In genomic region chr3:99741588-99741987, GRCh38 we compare ENCODE assay signal across 20 cellular contexts.
DNase-seq lines count a peak whose midpoint lies in the region; ATAC-seq and TF ChIP-seq lines count a peak whose summit lies in the region.
"Had no signal": no experiment of that assay in that cellular context is flagged by ENCODE, and none has a peak within 500 bp of the region (broad histone marks: within the 10 kb centered on the region; RNA-seq: fewer than 3 reads in every experiment).

No MANE protein-coding gene starts in this region.

- ATAC-seq in sciatic nerve = peak; percentile 93
- ATAC-seq in GM18498 (IDR thresholded peaks at IDR 0.05; ENCODE audit: unreplicated experiment) = no peak
- ATAC-seq: A549, Panc1 had no signal

- peak; percentile 19 for DNase-seq in LHCN-M2 (ENCODE audit: low read depth)
- DNase-seq in chondrocyte (ENCODE audit: low spot score) = no peak
- peak; percentile 13 for DNase-seq in midbrain (lab: John Stamatoyannopoulos, UW)
- DNase-seq in sciatic nerve (ENCODE audit: low spot score) = no peak
- DNase-seq in activated naive CD8-positive, alpha-beta T cell treated with anti-CD3 and anti-CD28 coated beads for 36 hours = no peak
- no peak for DNase-seq in AML-193 (lab: John Stamatoyannopoulos, UW)
- DNase-seq: CD4-positive, alpha-beta memory T cell; COR-L47; DMS53; GM23248; H9; HFFc6; KBM-7; MM.1S; NCI-H2029; NCI-H526 treated with DMSO at 0.1 percent for 48 hours; SIG-M5 had no signal

- peaks cover 4% of the 10 kb centered on the region for H3K9me3 Mint-ChIP-seq in chondrocyte (ENCODE audit: low read depth)
- H3K9me3 Mint-ChIP-seq in activated naive CD8-positive, alpha-beta T cell treated with anti-CD3 and anti-CD28 coated beads for 36 hours = peaks cover 1% of the 10 kb centered on the region

- H3K36me3 Mint-ChIP-seq in chondrocyte (ENCODE audit: low read depth) = peaks cover 32% of the 10 kb centered on the region
- no peaks in the 10 kb centered on the region for H3K36me3 Mint-ChIP-seq in activated naive CD8-positive, alpha-beta T cell treated with anti-CD3 and anti-CD28 coated beads for 36 hours
- H3K36me3 Mint-ChIP-seq: CD4-positive, alpha-beta memory T cell had no signal

- H3K27me3 Mint-ChIP-seq in chondrocyte (ENCODE audit: low read depth) = no peaks in the 10 kb centered on the region
- peaks cover 13% of the 10 kb centered on the region for H3K27me3 Mint-ChIP-seq in activated naive CD8-positive, alpha-beta T cell treated with anti-CD3 and anti-CD28 coated beads for 36 hours

- H3K27ac Mint-ChIP-seq in chondrocyte (ENCODE audit: unreplicated experiment) = peak overlapping the region; percentile 22
- no peak overlapping the region for H3K27ac Mint-ChIP-seq in activated naive CD8-positive, alpha-beta T cell treated with anti-CD3 and anti-CD28 coated beads for 36 hours
- H3K27ac Mint-ChIP-seq: CD4-positive, alpha-beta memory T cell; H9; HFFc6 had no signal

- H3K4me1 Mint-ChIP-seq in chondrocyte (ENCODE audit: low read depth) = peaks cover 66% of the 10 kb centered on the region
- no peaks in the 10 kb centered on the region for H3K4me1 Mint-ChIP-seq in activated naive CD8-positive, alpha-beta T cell treated with anti-CD3 and anti-CD28 coated beads for 36 hours
- H3K4me1 Mint-ChIP-seq: CD4-positive, alpha-beta memory T cell; H9 had no signal

- no peak overlapping the region for H3K4me3 Mint-ChIP-seq in chondrocyte (ENCODE audit: unreplicated experiment)
- no peak overlapping the region for H3K4me3 Mint-ChIP-seq in activated naive CD8-positive, alpha-beta T cell treated with anti-CD3 and anti-CD28 coated beads for 36 hours
- H3K4me3 Mint-ChIP-seq: CD4-positive, alpha-beta memory T cell; H9; HFFc6 had no signal

- no peak for TF ChIP-seq CTCF in chondrocyte (IDR thresholded peaks at IDR 0.05)

- intact Hi-C loops in sciatic nerve (cut with DNase I) = no loop called here

Comparison
In these comparisons a context has a peak if more than half of its experiments do, and no peak if none do; other contexts are left out.
1. DNase-seq: peak in LHCN-M2 (single experiment) and midbrain (single experiment); none in chondrocyte (single experiment), sciatic nerve (single experiment), activated naive CD8-positive, alpha-beta T cell treated with anti-CD3 and anti-CD28 coated beads for 36 hours (single experiment) and AML-193 (0 of 2).